ENCODE assay signal across 10 cellular contexts in genomic region chr4:48203819-48204218, GRCh38.
A peak's percentile ranks its signal among the peaks of the same experiment; 100 is the strongest.
DNase-seq lines count a peak whose midpoint lies in the region; ATAC-seq and TF ChIP-seq lines count a peak whose summit lies in the region.
"Had no signal": no experiment of that assay in that cellular context is flagged by ENCODE, and none has a peak within 500 bp of the region (broad histone marks: within the 10 kb centered on the region; RNA-seq: fewer than 3 reads in every experiment).

No MANE protein-coding gene starts in this region.

- peak; percentile 66 for DNase-seq in CMK (ENCODE audit: low read depth)
- peak; percentile 40 for DNase-seq in KBM-7
- DNase-seq in NCI-H128 (lab: John Stamatoyannopoulos, UW; ENCODE audit: unreplicated experiment) = no peak
- no peak for DNase-seq in GM19238 (ENCODE audit: insufficient read length, low spot score)
- DNase-seq in chondrocyte (ENCODE audit: low spot score) = no peak
- no peak for DNase-seq in DMS 273 (lab: John Stamatoyannopoulos, UW; ENCODE audit: unreplicated experiment)
- DNase-seq: NCI-H2081 treated with DMSO at 0.1 percent for 48 hours had no signal

- H3K36me3 Mint-ChIP-seq in chondrocyte (ENCODE audit: low read depth) = peaks cover 3% of the 10 kb centered on the region
- H3K36me3 Mint-ChIP-seq: neural progenitor cell had no signal

- H3K4me3 Mint-ChIP-seq in chondrocyte (ENCODE audit: unreplicated experiment) = no peak overlapping the region
- H3K4me3 Mint-ChIP-seq: neural progenitor cell had no signal

- in situ Hi-C loops in KBM-7 (cut with MboI; ENCODE audit: low pct_unique_long_range_greater_than_20kb, low sequenced_read_pairs) = no loop called here

- H3K9me3 Mint-ChIP-seq in chondrocyte (ENCODE audit: low read depth) = peaks cover 8% of the 10 kb centered on the region
- H3K9me3 Mint-ChIP-seq: neural progenitor cell had no signal

- ATAC-seq in GM19395 (IDR thresholded peaks at IDR 0.05; ENCODE audit: unreplicated experiment) = peak; percentile 49
- peak; percentile 22 for ATAC-seq in HG02870 (IDR thresholded peaks at IDR 0.05; ENCODE audit: unreplicated experiment)

- peaks cover 37% of the 10 kb centered on the region for H3K27me3 Mint-ChIP-seq in chondrocyte (ENCODE audit: low read depth)

- TF ChIP-seq CTCF in chondrocyte (IDR thresholded peaks at IDR 0.05) = no peak

- no peaks in the 10 kb centered on the region for H3K4me1 Mint-ChIP-seq in chondrocyte (ENCODE audit: low read depth)

- no peak overlapping the region for H3K27ac Mint-ChIP-seq in chondrocyte (ENCODE audit: unreplicated experiment)
- H3K27ac Mint-ChIP-seq: neural progenitor cell had no signal

Comparison
In these comparisons a context has a peak if more than half of its experiments do, and no peak if none do; other contexts are left out.
1. DNase-seq: peak in CMK (single experiment) and KBM-7 (single experiment); none in NCI-H128 (single experiment), GM19238 (single experiment), chondrocyte (single experiment) and DMS 273 (single experiment).